1 cellular context compared by ENCODE assay signal in genomic region chr13:114062341-114062740, GRCh38.
TF ChIP-seq lines count a peak whose summit lies in the region.

No MANE protein-coding gene starts in this region.

TF ChIP-seq in SK-N-SH, 30 proteins besides CTCF, POLR2A, EP300 and RAD21 (continued from another document):
- TF ChIP-seq REST (IDR thresholded peaks at IDR 0.05; ENCODE audit: low read depth, low read length) (no peak), PBX3 (IDR thresholded peaks at IDR 0.05) (no peak), SMC3 (IDR thresholded peaks at IDR 0.05; ENCODE audit: low read depth, low read length) (no peak), USF1 (IDR thresholded peaks at IDR 0.05; ENCODE audit: borderline replicate concordance, low read depth) (no peak), MAX (IDR thresholded peaks at IDR 0.05; ENCODE audit: low read depth) (no peak), NFIC (IDR thresholded peaks at IDR 0.05; ENCODE audit: borderline replicate concordance) (no peak), YY1 (IDR thresholded peaks at IDR 0.05; ENCODE audit: low read depth) (no peak), IRF3 (IDR thresholded peaks at IDR 0.05; ENCODE audit: low read depth, low read length) (no peak)
